In the genomic region with DNA sequence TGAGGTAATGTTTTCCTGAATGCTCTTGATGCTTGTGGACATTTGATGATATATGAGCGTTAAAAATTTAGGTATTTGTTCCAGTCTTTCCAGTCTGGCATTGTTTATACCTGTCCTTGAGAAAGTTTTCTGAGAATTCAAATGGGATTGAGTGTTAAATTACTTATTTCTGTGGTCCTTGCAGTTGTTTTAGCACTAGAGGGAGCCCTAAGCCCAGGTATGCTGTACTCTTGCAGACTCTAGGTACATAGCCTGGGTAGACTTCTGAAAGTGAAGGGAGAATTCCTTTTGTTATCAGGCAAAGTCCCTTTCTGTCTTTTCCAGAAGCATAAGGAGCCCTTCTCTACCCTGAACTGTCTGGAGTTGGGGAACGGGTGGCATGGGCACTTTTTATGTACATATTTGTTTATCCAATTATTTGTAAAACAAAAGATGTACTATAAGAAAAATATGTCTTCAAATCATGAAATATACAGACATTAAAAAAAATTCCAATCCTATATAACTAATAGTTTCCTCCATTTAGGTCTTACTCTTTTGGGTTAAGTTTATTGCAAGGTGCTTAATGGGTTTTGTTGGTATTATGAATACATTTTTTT, we compare ENCODE assay signal across 8 cellular contexts.
DNase-seq lines count a peak whose midpoint lies in the region; ATAC-seq and TF ChIP-seq lines count a peak whose summit lies in the region.

No MANE protein-coding gene starts in this region.

- ATAC-seq in GM18867 (IDR thresholded peaks at IDR 0.05; ENCODE audit: unreplicated experiment) (peak; percentile 90), HG03066 (IDR thresholded peaks at IDR 0.05; ENCODE audit: low read depth, unreplicated experiment) (peak; percentile 83)

- no peak overlapping the region for H3K4me3 Mint-ChIP-seq in type B pancreatic cell

- H3K36me3 Mint-ChIP-seq in type B pancreatic cell: no peaks in the 10 kb centered on the region

- H3K4me1 Mint-ChIP-seq in type B pancreatic cell (ENCODE audit: unreplicated experiment): no peaks in the 10 kb centered on the region

- TF ChIP-seq CTCF in type B pancreatic cell (conservative IDR thresholded peaks at IDR 0.05): peak; percentile 89

- DNase-seq in Caki2 (ENCODE audit: low read depth) (peak; percentile 29), NCI-H2171 (lab: John Stamatoyannopoulos, UW) (peak; percentile 3), amniotic epithelial cell (ENCODE audit: low read depth) (peak; percentile 68), inferior parietal cortex (ENCODE audit: extremely low spot score) (peak; percentile 17), type B pancreatic cell (ENCODE audit: extremely low spot score, unreplicated experiment) (no peak), occipital lobe (lab: John Stamatoyannopoulos, UW) (no peak)

- no peaks in the 10 kb centered on the region for H3K9me3 Mint-ChIP-seq in type B pancreatic cell

- H3K27ac Mint-ChIP-seq in type B pancreatic cell: no peak overlapping the region

- H3K27me3 Mint-ChIP-seq in type B pancreatic cell: no peaks in the 10 kb centered on the region

- in situ Hi-C loops in Caki2 (cut with HindIII; ENCODE audit: low pct_unique_long_range_greater_than_20kb, low sequenced_read_pairs): no loop called here

Comparison
In these comparisons a context has a peak if more than half of its experiments do, and no peak if none do; other contexts are left out.
1. DNase-seq: peak in Caki2 (single experiment), NCI-H2171 (single experiment), amniotic epithelial cell (single experiment) and inferior parietal cortex (single experiment); none in type B pancreatic cell (single experiment) and occipital lobe (single experiment).